8 cellular contexts compared by ENCODE assay signal in the genomic region with DNA sequence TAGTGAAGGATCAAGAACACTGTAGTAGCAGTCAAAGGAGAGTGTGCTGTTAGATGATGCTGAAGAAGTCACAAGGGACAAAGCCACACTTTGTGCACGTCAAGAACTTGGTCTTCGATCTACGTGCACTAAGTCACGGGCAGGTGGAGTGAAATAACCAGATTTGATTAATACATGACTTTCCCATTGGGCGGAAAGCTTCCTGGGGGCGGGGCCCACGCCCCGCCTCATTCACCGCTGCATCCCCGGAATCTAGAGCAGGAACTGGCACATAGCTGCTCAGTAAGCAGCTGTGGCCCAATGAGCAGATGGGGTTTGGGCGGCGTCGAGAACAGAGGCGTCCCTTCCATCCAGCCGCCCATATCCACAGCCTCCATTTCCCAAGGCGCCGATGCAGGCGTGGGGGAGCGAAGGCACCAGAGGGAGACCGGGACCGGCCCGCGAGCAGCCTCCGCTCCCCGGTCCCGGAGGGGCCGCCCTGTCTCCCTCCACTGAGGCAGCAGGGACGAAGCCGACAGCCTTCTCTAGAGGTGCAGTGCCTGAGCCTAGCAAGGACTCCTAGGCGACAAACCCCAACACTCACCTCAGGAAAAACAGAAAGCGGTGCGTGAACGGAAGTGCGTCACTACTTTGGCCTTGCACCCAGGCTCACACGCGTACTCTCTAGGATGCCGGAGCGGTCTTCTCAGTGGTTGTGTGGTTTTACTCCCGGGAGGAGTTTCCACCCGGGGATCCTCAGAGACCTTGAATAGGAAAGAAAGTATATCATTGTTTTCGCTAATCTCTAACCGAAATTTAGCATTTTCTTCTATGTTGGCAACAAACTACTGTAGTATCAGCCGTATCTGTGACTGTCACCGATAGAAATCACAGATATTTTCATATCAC. TPM values are rescaled to one million over a fixed set of nuclear protein-coding genes. Genes with fewer than 3 reads are reported as not detected.
DNase-seq lines count a peak whose midpoint lies in the region; ATAC-seq and TF ChIP-seq lines count a peak whose summit lies in the region.

No MANE protein-coding gene starts in this region.

- peak overlapping the region; percentile 84 to 93 for H3K9ac ChIP-seq in duodenal mucosa (ENCODE audit: low read depth in 1 of 2, low read length in 2 of 2)

- POLR2A ChIA-PET in activated CD4-positive, alpha-beta memory T cell treated with anti-CD3 and anti-CD28 coated beads for 36 hours (lab: Charles Lee), result interaction anchor here (1.4 kb wide), 1 partner anchor 22 kb away, joined by 13 read pairs; a partner anchor contains a TSS

- intact Hi-C loops in activated CD4-positive, alpha-beta memory T cell treated with anti-CD3 and anti-CD28 coated beads for 36 hours (cut with micrococcal nuclease), result loop anchor here (1.0 to 5.0 kb wide), 4 partner anchors 22 to 608 kb away; a partner anchor contains a TSS
- intact Hi-C loops in lower leg skin (cut with DNase I; ENCODE audit: low total_unique reads), result no loop called here

- peak overlapping the region; percentile 81 for H3K4me3 Mint-ChIP-seq in activated CD4-positive, alpha-beta memory T cell treated with anti-CD3 and anti-CD28 coated beads for 36 hours

- no peaks in the 10 kb centered on the region for H3K36me3 Mint-ChIP-seq in activated CD4-positive, alpha-beta memory T cell treated with anti-CD3 and anti-CD28 coated beads for 36 hours

- H3K9me3 Mint-ChIP-seq in activated CD4-positive, alpha-beta memory T cell treated with anti-CD3 and anti-CD28 coated beads for 36 hours, result no peaks in the 10 kb centered on the region

- DNase-seq in C1 segment of cervical spinal cord (lab: John Stamatoyannopoulos, UW) (peak; percentile 23 to 91 (median 85)), NCI-H748 (lab: John Stamatoyannopoulos, UW; ENCODE audit: unreplicated experiment) (peak; percentile 90), lower leg skin (ENCODE audit: low spot score in 2 of 2) (peak; percentile 88 to 96)
- DNase-seq in activated CD4-positive, alpha-beta memory T cell treated with anti-CD3 and anti-CD28 coated beads for 36 hours, result peak; percentile 89
- DNase-seq in stimulated activated CD4-positive, alpha-beta T cell treated with anti-CD3 and anti-CD28 coated beads, Interleukin-4, amount 100 ng/mL, for 4 hours, result peak; percentile 61 to 79

- H3K4me3 ChIP-seq in duodenal mucosa (ENCODE audit: low read depth in 1 of 2, low read length in 2 of 2), result peak overlapping the region; percentile 87 to 94
- H3K4me3 ChIP-seq in lower leg skin (ENCODE audit: low read depth, poor library complexity, severe bottlenecking), result peak overlapping the region; percentile 95

- H3K4me1 Mint-ChIP-seq in activated CD4-positive, alpha-beta memory T cell treated with anti-CD3 and anti-CD28 coated beads for 36 hours (ENCODE audit: low read depth), result peaks cover 13% of the 10 kb centered on the region

- peak overlapping the region; percentile 99 for H3K27ac ChIP-seq in duodenal mucosa (ENCODE audit: low read depth, low read length)

- no peaks in the 10 kb centered on the region for H3K9me3 ChIP-seq in duodenal mucosa (ENCODE audit: control insufficient read depth in 1 of 2, low read length in 2 of 2)

- 0% methylated on average over 43 to 44 of the region's 44 CpGs for WGBS in lower leg skin, 2 donors

- TF ChIP-seq CTCF in lower leg skin (IDR thresholded peaks at IDR 0.05), result no peak

- no peaks in the 10 kb centered on the region for H3K27me3 Mint-ChIP-seq in activated CD4-positive, alpha-beta memory T cell treated with anti-CD3 and anti-CD28 coated beads for 36 hours

- TF ChIP-seq POLR2A in lower leg skin (IDR thresholded peaks at IDR 0.05), result no peak

- no peaks in the 10 kb centered on the region for H3K27me3 ChIP-seq in duodenal mucosa (ENCODE audit: control insufficient read depth in 1 of 2, insufficient read depth in 2 of 2, low read length in 2 of 2)

- ATAC-seq in GM19372 (IDR thresholded peaks at IDR 0.05; ENCODE audit: low read depth, unreplicated experiment) (peak; percentile 85), HG03521 (IDR thresholded peaks at IDR 0.05; ENCODE audit: unreplicated experiment) (peak; percentile 90)

- peaks cover 7 to 10% of the 10 kb centered on the region in 2 donors for H3K4me1 ChIP-seq in duodenal mucosa (ENCODE audit: control insufficient read depth in 1 of 2, insufficient read depth in 2 of 2, low read length in 2 of 2)

- CTCF ChIA-PET in activated CD4-positive, alpha-beta memory T cell treated with anti-CD3 and anti-CD28 coated beads for 36 hours (lab: Charles Lee), result interaction anchor here (0.6 to 1.4 kb wide), 3 partner anchors 16 to 127 kb away, joined by 4 to 9 read pairs (median 4); a partner anchor contains a TSS

- H3K36me3 ChIP-seq in duodenal mucosa (ENCODE audit: control insufficient read depth in 1 of 2, insufficient read depth in 2 of 2, low read length in 2 of 2), result no peaks in the 10 kb centered on the region

- H3K27ac Mint-ChIP-seq in activated CD4-positive, alpha-beta memory T cell treated with anti-CD3 and anti-CD28 coated beads for 36 hours, result peak overlapping the region; percentile 74

RNA-seq across cellular contexts. Expression of a gene that starts 4.9 kb away (rescaled TPM):
- 1 to 10 TPM; 2.4 to 2.7 TPM for total RNA-seq in activated CD4-positive, alpha-beta memory T cell treated with anti-CD3 and anti-CD28 coated beads for 36 hours
- 1 to 10 TPM in 3 of 4 donors, under 1 TPM in 1; 0.84 to 4.2 (median 2.5) TPM for total RNA-seq in lower leg skin

RNA-seq across cellular contexts. Expression of a gene that starts 22.2 kb away (rescaled TPM):
- total RNA-seq in activated CD4-positive, alpha-beta memory T cell treated with anti-CD3 and anti-CD28 coated beads for 36 hours, result 1 to 10 TPM; 5.7 to 8.5 TPM
- total RNA-seq in lower leg skin, result 1 to 10 TPM; 3.6 to 8.1 (median 5.8) TPM

RNA-seq across cellular contexts. Expression of a gene that starts 42.0 kb away (rescaled TPM):
- total RNA-seq in activated CD4-positive, alpha-beta memory T cell treated with anti-CD3 and anti-CD28 coated beads for 36 hours, result not detected
- not detected for total RNA-seq in lower leg skin

RNA-seq across cellular contexts. Expression of a gene that starts 42.4 kb away (rescaled TPM):
- not detected for total RNA-seq in activated CD4-positive, alpha-beta memory T cell treated with anti-CD3 and anti-CD28 coated beads for 36 hours
- not detected for total RNA-seq in lower leg skin

Comparison
In these comparisons a context has a peak if more than half of its experiments do, and no peak if none do; other contexts are left out.
1. Peak in every context shown above with its lines: DNase-seq, ATAC-seq, H3K4me3 ChIP-seq and H3K27ac ChIP-seq.